In the genomic region with DNA sequence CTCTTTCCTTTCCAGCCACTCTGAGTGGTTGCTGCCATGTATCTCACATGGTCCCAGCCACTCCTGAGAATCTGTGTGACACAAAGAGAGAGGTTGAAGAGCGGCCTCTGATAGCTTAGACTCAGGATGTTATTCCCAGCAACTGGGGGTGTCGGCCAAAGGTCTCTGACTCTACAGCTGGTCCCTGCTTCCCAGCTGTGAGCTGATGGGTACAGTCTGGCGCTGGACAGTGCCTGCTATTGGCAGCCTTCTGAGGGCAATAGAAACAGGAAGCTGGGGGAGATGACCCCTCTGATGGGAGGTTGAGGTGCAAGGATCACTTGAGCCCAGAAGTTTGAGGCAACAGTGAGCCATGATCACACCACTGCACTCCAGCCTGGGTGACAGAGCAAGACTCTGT, we compare ENCODE assay signal across 20 cellular contexts.
"Had no signal": no experiment of that assay in that cellular context is flagged by ENCODE, and none has a peak within 500 bp of the region (broad histone marks: within the 10 kb centered on the region; RNA-seq: fewer than 3 reads in every experiment).

No MANE protein-coding gene starts in this region.

- DNase-seq: activated CD4-positive, alpha-beta T cell treated with anti-CD3 and anti-CD28 coated beads, Interleukin-2, amount 10 ng/mL, durations not matched to agents 7 days and 5 days; activated CD4-positive, CD25-positive, alpha-beta regulatory T cell treated with anti-CD3 and anti-CD28 coated beads, Interleukin-2, amount 50 U/mL, for 72 hours; activated CD8-positive, alpha-beta memory T cell treated with anti-CD3 and anti-CD28 coated beads, Interleukin-2, amount 10 ng/mL, durations not matched to agents 7 days and 5 days; activated CD8-positive, alpha-beta T cell treated with anti-CD3 and anti-CD28 coated beads for 36 hours; activated effector memory CD4-positive, alpha-beta T cell treated with anti-CD3 and anti-CD28 coated beads, Interleukin-2, amount 50 U/mL, for 16 hours; activated naive CD4-positive, alpha-beta T cell treated with anti-CD3 and anti-CD28 coated beads, Interleukin-2, amount 10 ng/mL, durations not matched to agents 7 days and 5 days; activated T-cell treated with anti-CD3 and anti-CD28 coated beads for 4 hours; cortex of kidney; immature natural killer cell; mesendoderm; mucosa of descending colon; naive B cell; stimulated activated CD4-positive, alpha-beta T cell treated with anti-CD3 and anti-CD28 coated beads, Interleukin-4, amount 100 ng/mL, for 1 hour; stimulated activated naive CD4-positive, alpha-beta T cell treated with Interleukin-2 at 50 U/mL for 16 hours; WERI-Rb-1 had no signal

- ATAC-seq: activated CD8-positive, alpha-beta memory T cell treated with anti-CD3 and anti-CD28 coated beads, Interleukin-2, amount 10 ng/mL, durations not matched to agents 7 days and 5 days; activated CD8-positive, alpha-beta T cell treated with anti-CD3 and anti-CD28 coated beads for 36 hours; mucosa of descending colon had no signal

- H3K4me2 ChIP-seq: hepatocyte had no signal

- H3K27ac ChIP-seq: epithelial cell of prostate, hepatocyte, prostate gland, thoracic aorta, WERI-Rb-1 had no signal

- H3K4me1 ChIP-seq: prostate gland had no signal

- H3K4me3 ChIP-seq: hepatocyte, mucosa of descending colon, prostate gland, spleen, thoracic aorta had no signal

- H3K36me3 ChIP-seq: prostate gland, spleen, thoracic aorta, WERI-Rb-1 had no signal

- H3K79me2 ChIP-seq: hepatocyte had no signal

- H3K27me3 ChIP-seq: hepatocyte had no signal

- H2AFZ ChIP-seq: hepatocyte had no signal

- H3K9me3 ChIP-seq: mucosa of descending colon, prostate gland, spleen, thoracic aorta had no signal
